Comparison of ENCODE assay signal across 9 cellular contexts in genomic region chr6:135497412-135498177, GRCh38. TPM values are rescaled to one million over a fixed set of nuclear protein-coding genes. Genes with fewer than 3 reads are reported as not detected.
A peak's percentile ranks its signal among the peaks of the same experiment; 100 is the strongest.
DNase-seq lines count a peak whose midpoint lies in the region; ATAC-seq and TF ChIP-seq lines count a peak whose summit lies in the region.
"Had no signal": no experiment of that assay in that cellular context is flagged by ENCODE, and none has a peak within 500 bp of the region (broad histone marks: within the 10 kb centered on the region; RNA-seq: fewer than 3 reads in every experiment).

Gene AHI1, minus strand, starts transcription at chr6:135497740. Its CDS starts 5,503 bp downstream, at chr6:135492237.

- H3K27ac Mint-ChIP-seq in WTC11 = peak within 1 kb of the TSS; percentile 38; the same call in 1 of the 2 replicates
- H3K27ac Mint-ChIP-seq: activated naive CD8-positive, alpha-beta T cell had no signal

- no peaks in the 10 kb centered on the region for H3K9me3 Mint-ChIP-seq in WTC11

- H3K4me1 Mint-ChIP-seq in WTC11 = peaks cover 8% of the 10 kb centered on the region; the same call in 1 of the 2 replicates

- H3K27ac ChIP-seq in caudate nucleus (ENCODE audit: low read depth, low read length) = peak within 1 kb of the TSS; percentile 98

- POLR2A ChIA-PET in WTC11 (lab: Charles Lee) = no interaction called here

- H3K36me3 Mint-ChIP-seq in WTC11 = peaks cover 6% of the 10 kb centered on the region; the same call in 1 of the 2 replicates

- H3K4me3 Mint-ChIP-seq in WTC11 = no peak within 1 kb of the TSS
- H3K4me3 Mint-ChIP-seq: activated naive CD8-positive, alpha-beta T cell had no signal

- no peaks in the 10 kb centered on the region for H3K27me3 Mint-ChIP-seq in WTC11 (ENCODE audit: low read depth)
- H3K27me3 Mint-ChIP-seq: activated naive CD8-positive, alpha-beta T cell had no signal

- DNase-seq in AG09319 (ENCODE audit: extremely low read depth, low read depth) (peak; percentile 89), NCI-H2227 treated with DMSO at 0.1 percent for 48 hours (lab: John Stamatoyannopoulos, UW) (peak; percentile 69), WTC11 (ENCODE audit: low spot score) (peak; percentile 93), caudate nucleus (lab: John Stamatoyannopoulos, UW) (peak; percentile 17 to 96 (median 89)), iris pigment epithelial cell (ENCODE audit: low read depth) (peak; percentile 93)
- DNase-seq in stimulated activated CD4-positive, alpha-beta T cell treated with anti-CD3 and anti-CD28 coated beads, Interleukin-12 subunit alpha, Interleukin-12 subunit beta, amount 100 ng/mL, for 4 hours = peak; percentile 90

- CTCF ChIA-PET in WTC11 (lab: Charles Lee) = interaction anchor here (0.9 to 1.3 kb wide), 2 partner anchors 9 to 412 kb away, joined by 3 read pairs; no protein-coding TSS in a partner anchor

- no peak for TF ChIP-seq CTCF in AG09319 (IDR thresholded peaks at IDR 0.05; ENCODE audit: low read depth, low read length)
- no peak for TF ChIP-seq CTCF in WTC11 (IDR thresholded peaks at IDR 0.05)

- ATAC-seq in GM18907 (IDR thresholded peaks at IDR 0.05; ENCODE audit: unreplicated experiment) = peak; percentile 96
- ATAC-seq in HG03135 (IDR thresholded peaks at IDR 0.05; ENCODE audit: unreplicated experiment) = peak; percentile 95
- ATAC-seq in WTC11 = peak; percentile 96

TF ChIP-seq in WTC11, 78 proteins besides CTCF, POLR2A, EP300 and RAD21 (continues in another document):
- TF ChIP-seq GTF2I (CRISPR knock-in tag; conservative IDR thresholded peaks at IDR 0.05) (no peak), ETV6 (CRISPR knock-in tag; IDR thresholded peaks at IDR 0.05) (peak; percentile 89; the same call in 1 of the 2 replicates), FOXK1 (CRISPR knock-in tag; IDR thresholded peaks at IDR 0.05) (peak; percentile 83), KAT7 (CRISPR knock-in tag; IDR thresholded peaks at IDR 0.05; ENCODE audit: borderline replicate concordance) (peak; percentile 99), ZNF263 (CRISPR knock-in tag; IDR thresholded peaks at IDR 0.05; ENCODE audit: low read depth) (no peak), PREB (CRISPR knock-in tag; IDR thresholded peaks at IDR 0.05; ENCODE audit: borderline replicate concordance) (no peak), TEAD1 (CRISPR knock-in tag; IDR thresholded peaks at IDR 0.05) (peak; percentile 50; the same call in 1 of the 2 replicates), HMGXB4 (CRISPR knock-in tag; IDR thresholded peaks at IDR 0.05) (peak; percentile 90), MYBL2 (CRISPR knock-in tag; IDR thresholded peaks at IDR 0.05) (peak; percentile 82), E2F5 (CRISPR knock-in tag; IDR thresholded peaks at IDR 0.05) (peak; percentile 90), ZNF121 (CRISPR knock-in tag; IDR thresholded peaks at IDR 0.05) (no peak), NFE2L1 (CRISPR knock-in tag; IDR thresholded peaks at IDR 0.05) (peak; percentile 85), TP53 (CRISPR knock-in tag; IDR thresholded peaks at IDR 0.05) (no peak), ATF6 (CRISPR knock-in tag; IDR thresholded peaks at IDR 0.05) (no peak), JUN (CRISPR knock-in tag; IDR thresholded peaks at IDR 0.05) (0 out of 2 replicates have a peak, but pooled peaks have one; percentile 35), SP1 (CRISPR knock-in tag; conservative IDR thresholded peaks at IDR 0.05) (peak; percentile 80), ZBTB21 (CRISPR knock-in tag; IDR thresholded peaks at IDR 0.05; ENCODE audit: borderline replicate concordance) (no peak), ZBTB43 (CRISPR knock-in tag; IDR thresholded peaks at IDR 0.05) (peak; percentile 85; the same call in 1 of the 2 replicates), CREM (CRISPR knock-in tag; IDR thresholded peaks at IDR 0.05) (peak; percentile 94), MXD4 (CRISPR knock-in tag; IDR thresholded peaks at IDR 0.05; ENCODE audit: borderline replicate concordance) (no peak), AR (CRISPR knock-in tag; IDR thresholded peaks at IDR 0.05) (no peak), ELF4 (CRISPR knock-in tag; IDR thresholded peaks at IDR 0.05; ENCODE audit: low read depth) (no peak), ZNF317 (CRISPR knock-in tag; IDR thresholded peaks at IDR 0.05; ENCODE audit: borderline replicate concordance, low read depth) (no peak), ZNF423 (CRISPR knock-in tag; IDR thresholded peaks at IDR 0.05) (0 out of 2 replicates have a peak, but pooled peaks have one; percentile 26), ZNF138 (CRISPR knock-in tag; conservative IDR thresholded peaks at IDR 0.05) (no peak), ZNF416 (CRISPR knock-in tag; IDR thresholded peaks at IDR 0.05) (no peak)

RNA-seq across cellular contexts. Expression of gene AHI1, which starts in this region (rescaled TPM):
- 18.1 to 18.8 TPM (median 18.4 TPM) in 3 replicates for total RNA-seq in WTC11 (2021)

Comparison
In these comparisons a context has a peak if more than half of its experiments do, and no peak if none do; other contexts are left out.
1. Peak in every context shown above with its lines: DNase-seq, ATAC-seq and H3K27ac ChIP-seq.